Comparison of ENCODE assay signal across 20 cellular contexts in the genomic region with DNA sequence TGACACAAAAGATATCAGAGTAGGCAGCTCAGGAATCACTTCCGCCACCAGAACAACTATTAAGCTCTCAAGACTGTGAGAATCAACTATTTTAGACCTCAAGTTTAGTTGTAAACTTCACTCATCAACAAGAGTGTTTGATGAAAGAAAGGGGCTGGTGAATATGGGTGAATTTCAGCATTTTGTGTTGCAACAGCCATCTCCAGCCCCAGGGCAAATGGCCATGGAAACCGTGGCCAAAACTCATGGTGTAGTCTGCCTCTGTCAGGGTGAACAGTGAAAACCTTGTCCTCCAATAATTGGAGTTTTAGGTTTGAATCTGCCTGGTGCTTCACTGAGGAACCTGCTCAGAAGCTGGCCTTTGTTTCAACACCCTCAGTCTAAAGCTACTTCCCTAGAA.
A peak's percentile ranks its signal among the peaks of the same experiment; 100 is the strongest.
DNase-seq lines count a peak whose midpoint lies in the region; ATAC-seq, FAIRE-seq and TF ChIP-seq lines count a peak whose summit lies in the region.
"Had no signal": no experiment of that assay in that cellular context is flagged by ENCODE, and none has a peak within 500 bp of the region (broad histone marks: within the 10 kb centered on the region; RNA-seq: fewer than 3 reads in every experiment).

No MANE protein-coding gene starts in this region.

- WGBS in small intestine, 3 donors, result 52 to 78% (median 66%) methylated on average over 2 of the region's 2 CpGs

- H3K4me3 ChIP-seq in small intestine (ENCODE audit: low read depth in 1 of 2, low read length in 2 of 2), result no peak overlapping the region
- H3K4me3 ChIP-seq: K562, SJCRH30 had no signal

- no peaks in the 10 kb centered on the region for H3K9me3 ChIP-seq in small intestine (ENCODE audit: control insufficient read depth, low read depth)
- H3K9me3 ChIP-seq: SJCRH30 had no signal

- H3K36me3 ChIP-seq in small intestine (ENCODE audit: control insufficient read depth in 2 of 2, insufficient read depth in 2 of 2, low read length in 2 of 2), result no peaks in the 10 kb centered on the region
- H3K36me3 ChIP-seq: SJCRH30 had no signal

- FAIRE-seq in small intestine (lab: Jason Lieb, UNC), result no peak
- FAIRE-seq: HepG2, K562 had no signal

- H3K27ac ChIP-seq in foreskin keratinocyte (no peak overlapping the region), small intestine (ENCODE audit: low read depth in 1 of 2, low read length in 1 of 2) (no peak overlapping the region)
- H3K27ac ChIP-seq: HL-60, SJCRH30 had no signal

- TF ChIP-seq CTCF in foreskin keratinocyte (conservative IDR thresholded peaks at IDR 0.05), result no peak

- no peaks in the 10 kb centered on the region for H3K4me1 ChIP-seq in foreskin keratinocyte
- H3K4me1 ChIP-seq in small intestine (ENCODE audit: control insufficient read depth in 2 of 2, insufficient read depth in 1 of 2, low read depth in 1 of 2, low read length in 1 of 2), result no peaks in the 10 kb centered on the region
- H3K4me1 ChIP-seq: SJCRH30 had no signal

- no peak for ATAC-seq in foreskin keratinocyte
- ATAC-seq: HepG2, K562 had no signal

- peak; percentile 30 for DNase-seq in SKM-1 treated with dmso at 0.1 percent for 144 hours (lab: John Stamatoyannopoulos, UW; ENCODE audit: unreplicated experiment)
- DNase-seq in SKM-1 (lab: John Stamatoyannopoulos, UW; ENCODE audit: unreplicated experiment), result no peak
- peak; percentile 61 for DNase-seq in RPMI7951 (ENCODE audit: low read depth)
- DNase-seq in foreskin keratinocyte, result peak; percentile 29 to 58
- no peak for DNase-seq in activated CD4-positive, alpha-beta T cell treated with anti-CD3 and anti-CD28 coated beads for 1 hour
- DNase-seq in small intestine, result no peak
- DNase-seq in iPS-NIHi11 (ENCODE audit: low spot score), result no peak
- DNase-seq: 8988T, H9, HFFc6, NCI-H1092 treated with DMSO at 0.1 percent for 48 hours, NCI-H146, NCI-H2029, NCI-H2227 treated with DMSO at 0.1 percent for 48 hours, NCI-H510A treated with DMSO at 0.1 percent for 48 hours, NCI-H748 treated with DMSO at 0.1 percent for 48 hours, SJCRH30 had no signal

- H3K27me3 ChIP-seq in foreskin keratinocyte (no peaks in the 10 kb centered on the region), small intestine (ENCODE audit: control insufficient read depth in 2 of 2, insufficient read depth in 2 of 2, low read length in 2 of 2) (no peaks in the 10 kb centered on the region)
- H3K27me3 ChIP-seq: SJCRH30 had no signal

Comparison
In these comparisons a context has a peak if more than half of its experiments do, and no peak if none do; other contexts are left out.
1. DNase-seq: peak in SKM-1 treated with dmso at 0.1 percent for 144 hours (single experiment), RPMI7951 (single experiment) and foreskin keratinocyte (2 of 2); none in SKM-1 (single experiment), activated CD4-positive, alpha-beta T cell treated with anti-CD3 and anti-CD28 coated beads for 1 hour (single experiment), small intestine (single experiment) and iPS-NIHi11 (single experiment).